In genomic region chr7:105677395-105677701, GRCh38 we compare ENCODE assay signal across 9 cellular contexts.
DNase-seq lines count a peak whose midpoint lies in the region; ATAC-seq and TF ChIP-seq lines count a peak whose summit lies in the region.
"Had no signal": no experiment of that assay in that cellular context is flagged by ENCODE, and none has a peak within 500 bp of the region (broad histone marks: within the 10 kb centered on the region; RNA-seq: fewer than 3 reads in every experiment).

No MANE protein-coding gene starts in this region.

- H3K4me3 Mint-ChIP-seq in CD4-positive, alpha-beta memory T cell: peak overlapping the region; percentile 86 to 95 (median 92)
- peak overlapping the region; percentile 88 to 97 (median 92) for H3K4me3 Mint-ChIP-seq in IgD-negative memory B cell
- peak overlapping the region; percentile 72 for H3K4me3 Mint-ChIP-seq in activated naive CD8-positive, alpha-beta T cell treated with anti-CD3 and anti-CD28 coated beads, Interleukin-2, amount 10 ng/mL, durations not matched to agents 7 days and 5 days

- no peak for ATAC-seq in activated naive CD8-positive, alpha-beta T cell treated with anti-CD3 and anti-CD28 coated beads, Interleukin-2, amount 10 ng/mL, durations not matched to agents 7 days and 5 days (ENCODE audit: low read depth)
- ATAC-seq: K562 had no signal

- H3K27me3 ChIP-seq in CD4-positive, alpha-beta memory T cell (ENCODE audit: insufficient read depth, low read length): no peaks in the 10 kb centered on the region
- no peaks in the 10 kb centered on the region for H3K27me3 ChIP-seq in neutrophil

- no peak for DNase-seq in CD4-positive, alpha-beta memory T cell
- no peak for DNase-seq in activated naive CD8-positive, alpha-beta T cell treated with anti-CD3 and anti-CD28 coated beads, Interleukin-2, amount 10 ng/mL, durations not matched to agents 7 days and 5 days
- DNase-seq in stimulated activated naive CD4-positive, alpha-beta T cell (lab: John Stamatoyannopoulos, UW): no peak
- no peak for DNase-seq in stimulated activated CD4-positive, alpha-beta T cell treated with anti-CD3 and anti-CD28 coated beads, Interleukin-4, amount 100 ng/mL, for 4 hours
- DNase-seq in NCI-H526 treated with DMSO at 0.1 percent for 48 hours (lab: John Stamatoyannopoulos, UW): no peak
- DNase-seq: EL had no signal

- H3K27ac Mint-ChIP-seq in CD4-positive, alpha-beta memory T cell: peak overlapping the region; percentile 90 to 99 (median 96)
- H3K27ac Mint-ChIP-seq in IgD-negative memory B cell: peak overlapping the region; percentile 77 to 95 (median 94)
- peak overlapping the region; percentile 90 for H3K27ac Mint-ChIP-seq in activated naive CD8-positive, alpha-beta T cell treated with anti-CD3 and anti-CD28 coated beads, Interleukin-2, amount 10 ng/mL, durations not matched to agents 7 days and 5 days

- peaks cover 79% of the 10 kb centered on the region for H3K4me1 ChIP-seq in CD4-positive, alpha-beta memory T cell (ENCODE audit: insufficient read depth, low read length)
- H3K4me1 ChIP-seq in neutrophil (ENCODE audit: control insufficient read depth in 1 of 2, insufficient read depth in 1 of 2, low read depth in 1 of 2, low read length in 1 of 2): peaks cover 70% of the 10 kb centered on the region in 2 experiments

- no peaks in the 10 kb centered on the region for H3K27me3 Mint-ChIP-seq in CD4-positive, alpha-beta memory T cell
- no peaks in the 10 kb centered on the region for H3K27me3 Mint-ChIP-seq in IgD-negative memory B cell
- H3K27me3 Mint-ChIP-seq in activated naive CD8-positive, alpha-beta T cell treated with anti-CD3 and anti-CD28 coated beads, Interleukin-2, amount 10 ng/mL, durations not matched to agents 7 days and 5 days: no peaks in the 10 kb centered on the region

- H3K27ac ChIP-seq in CD4-positive, alpha-beta memory T cell (ENCODE audit: low read depth, low read length): peak overlapping the region; percentile 83
- H3K27ac ChIP-seq in neutrophil: peak overlapping the region; percentile 82

- H3K36me3 Mint-ChIP-seq in CD4-positive, alpha-beta memory T cell: peaks cover 6 to 13% of the 10 kb centered on the region in 2 donors
- peaks cover 8% of the 10 kb centered on the region for H3K36me3 Mint-ChIP-seq in IgD-negative memory B cell
- no peaks in the 10 kb centered on the region for H3K36me3 Mint-ChIP-seq in activated naive CD8-positive, alpha-beta T cell treated with anti-CD3 and anti-CD28 coated beads, Interleukin-2, amount 10 ng/mL, durations not matched to agents 7 days and 5 days

- POLR2A ChIA-PET in CD4-positive, alpha-beta memory T cell (lab: Charles Lee; ENCODE audit: partially characterized antibody): interaction anchor here (0.6 to 4.3 kb wide), 10 partner anchors 13 to 349 kb away, joined by 3 to 113 read pairs (median 4); partner anchors contain the start of gene ATXN7L1
- POLR2A ChIA-PET in activated naive CD8-positive, alpha-beta T cell treated with anti-CD3 and anti-CD28 coated beads, Interleukin-2, amount 10 ng/mL, durations not matched to agents 7 days and 5 days (lab: Charles Lee): interaction anchor here (0.8 to 1.7 kb wide), 2 partner anchors 14 to 346 kb away, joined by 7 read pairs; no protein-coding TSS in a partner anchor

- peaks cover 64 to 94% (median 78%) of the 10 kb centered on the region in 4 donors for H3K4me1 Mint-ChIP-seq in CD4-positive, alpha-beta memory T cell
- peaks cover 43 to 54% (median 51%) of the 10 kb centered on the region in 3 donors for H3K4me1 Mint-ChIP-seq in IgD-negative memory B cell
- peaks cover 34% of the 10 kb centered on the region for H3K4me1 Mint-ChIP-seq in activated naive CD8-positive, alpha-beta T cell treated with anti-CD3 and anti-CD28 coated beads, Interleukin-2, amount 10 ng/mL, durations not matched to agents 7 days and 5 days

- peak overlapping the region in 1 of 2 donors; percentile 27 for H3K4me3 ChIP-seq in CD4-positive, alpha-beta memory T cell (ENCODE audit: low read length in 2 of 2)
- peak overlapping the region; percentile 65 to 74 for H3K4me3 ChIP-seq in neutrophil (ENCODE audit: low read depth in 1 of 2, low read length in 1 of 2)
- H3K4me3 ChIP-seq: K562 had no signal

- no peaks in the 10 kb centered on the region for H3K9me3 Mint-ChIP-seq in CD4-positive, alpha-beta memory T cell
- no peaks in the 10 kb centered on the region for H3K9me3 Mint-ChIP-seq in IgD-negative memory B cell
- no peaks in the 10 kb centered on the region for H3K9me3 Mint-ChIP-seq in activated naive CD8-positive, alpha-beta T cell treated with anti-CD3 and anti-CD28 coated beads, Interleukin-2, amount 10 ng/mL, durations not matched to agents 7 days and 5 days

- H3K9me3 ChIP-seq in CD4-positive, alpha-beta memory T cell (ENCODE audit: control insufficient read depth in 1 of 2, low read length in 2 of 2): no peaks in the 10 kb centered on the region
- H3K9me3 ChIP-seq in neutrophil: no peaks in the 10 kb centered on the region

- CTCF ChIA-PET in CD4-positive, alpha-beta memory T cell (lab: Charles Lee; ENCODE audit: partially characterized antibody): interaction anchor here (0.8 to 4.2 kb wide), 11 partner anchors 8 to 477 kb away, joined by 3 to 40 read pairs (median 4); partner anchors contain the start of gene RINT1

- no peaks in the 10 kb centered on the region for H3K36me3 ChIP-seq in CD4-positive, alpha-beta memory T cell (ENCODE audit: insufficient read depth, low read length)
- H3K36me3 ChIP-seq in neutrophil: no peaks in the 10 kb centered on the region

- TF ChIP-seq CTCF in neutrophil (IDR thresholded peaks at IDR 0.05): no peak

- intact Hi-C loops in CD4-positive, alpha-beta memory T cell (cut with micrococcal nuclease): loop anchor here (5.0 kb wide), 1 partner anchor 435 kb away; the partner anchor contains the start of gene SYPL1
